17 cellular contexts compared by ENCODE assay signal in genomic region chr4:41095973-41096372, GRCh38.
DNase-seq lines count a peak whose midpoint lies in the region; ATAC-seq and TF ChIP-seq lines count a peak whose summit lies in the region.
"Had no signal": no experiment of that assay in that cellular context is flagged by ENCODE, and none has a peak within 500 bp of the region (broad histone marks: within the 10 kb centered on the region; RNA-seq: fewer than 3 reads in every experiment).

No MANE protein-coding gene starts in this region.

- TF ChIP-seq POLR2A in Raji (IDR thresholded peaks at IDR 0.05; ENCODE audit: insufficient read depth, low read depth, low read length), result 0 out of 2 replicates have a peak, but pooled peaks have one; percentile 12
- TF ChIP-seq POLR2A in tibial nerve (IDR thresholded peaks at IDR 0.05), result no peak

- H3K9me3 ChIP-seq in tibial nerve, result no peaks in the 10 kb centered on the region
- H3K9me3 ChIP-seq: A549, upper lobe of left lung had no signal

- CTCF ChIA-PET in activated CD4-positive, alpha-beta memory T cell treated with anti-CD3 and anti-CD28 coated beads, Interleukin-2, amount 10 ng/mL, durations not matched to agents 7 days and 5 days (lab: Charles Lee), result no interaction called here

- no peak for TF ChIP-seq EP300 in tibial nerve (IDR thresholded peaks at IDR 0.05)

- no peaks in the 10 kb centered on the region for H3K36me3 Mint-ChIP-seq in activated CD4-positive, alpha-beta memory T cell treated with anti-CD3 and anti-CD28 coated beads, Interleukin-2, amount 10 ng/mL, durations not matched to agents 7 days and 5 days (ENCODE audit: low read depth)
- no peaks in the 10 kb centered on the region for H3K36me3 Mint-ChIP-seq in stimulated activated effector memory CD8-positive, alpha-beta T cell treated with anti-CD3 and anti-CD28 coated beads, Interleukin-12 subunit alpha, Interleukin-12 subunit beta, amount 100 ng/mL, for 72 hours

- no peak overlapping the region for H3K4me3 ChIP-seq in tibial nerve
- H3K4me3 ChIP-seq: A549, lung, upper lobe of left lung had no signal

- no peak overlapping the region for H3K27ac Mint-ChIP-seq in activated CD4-positive, alpha-beta memory T cell treated with anti-CD3 and anti-CD28 coated beads, Interleukin-2, amount 10 ng/mL, durations not matched to agents 7 days and 5 days
- H3K27ac Mint-ChIP-seq in stimulated activated effector memory CD8-positive, alpha-beta T cell treated with anti-CD3 and anti-CD28 coated beads, Interleukin-12 subunit alpha, Interleukin-12 subunit beta, amount 100 ng/mL, for 72 hours, result no peak overlapping the region
- H3K27ac Mint-ChIP-seq: activated T-helper 2 cell treated with anti-CD3 and anti-CD28 coated beads, Interferon-gamma antibody, Interleukin-2, Interleukin-4, amounts not matched to agents 10 μg/mL and 5 μg/mL and 100 μg/mL, durations not matched to agents 14 hours and 24 hours and 36 hours had no signal

- H3K27me3 ChIP-seq in tibial nerve, result no peaks in the 10 kb centered on the region
- H3K27me3 ChIP-seq: upper lobe of left lung had no signal

- peaks cover 0 to 34% (median 6%) of the 10 kb centered on the region in 4 donors for H3K4me1 ChIP-seq in tibial nerve
- H3K4me1 ChIP-seq: A549 had no signal

- H3K4me1 Mint-ChIP-seq in activated CD4-positive, alpha-beta memory T cell treated with anti-CD3 and anti-CD28 coated beads, Interleukin-2, amount 10 ng/mL, durations not matched to agents 7 days and 5 days, result no peaks in the 10 kb centered on the region
- H3K4me1 Mint-ChIP-seq in stimulated activated effector memory CD8-positive, alpha-beta T cell treated with anti-CD3 and anti-CD28 coated beads, Interleukin-12 subunit alpha, Interleukin-12 subunit beta, amount 100 ng/mL, for 72 hours, result no peaks in the 10 kb centered on the region

- H3K9me3 Mint-ChIP-seq in activated CD4-positive, alpha-beta memory T cell treated with anti-CD3 and anti-CD28 coated beads, Interleukin-2, amount 10 ng/mL, durations not matched to agents 7 days and 5 days, result no peaks in the 10 kb centered on the region
- no peaks in the 10 kb centered on the region for H3K9me3 Mint-ChIP-seq in stimulated activated effector memory CD8-positive, alpha-beta T cell treated with anti-CD3 and anti-CD28 coated beads, Interleukin-12 subunit alpha, Interleukin-12 subunit beta, amount 100 ng/mL, for 72 hours
- H3K9me3 Mint-ChIP-seq: activated T-helper 2 cell treated with anti-CD3 and anti-CD28 coated beads, Interferon-gamma antibody, Interleukin-2, Interleukin-4, amounts not matched to agents 10 μg/mL and 5 μg/mL and 100 μg/mL, durations not matched to agents 14 hours and 24 hours and 36 hours had no signal

- DNase-seq in AG08395 (ENCODE audit: low spot score) (peak; percentile 18), hepatic stellate cell (ENCODE audit: low spot score) (peak; percentile 14), tibial nerve (ENCODE audit: low spot score in 2 of 2) (no peak), NCI-H446 treated with DMSO at 0.1 percent for 48 hours (lab: John Stamatoyannopoulos, UW) (no peak)
- no peak for DNase-seq in activated CD4-positive, alpha-beta memory T cell treated with anti-CD3 and anti-CD28 coated beads, Interleukin-2, amount 10 ng/mL, durations not matched to agents 7 days and 5 days
- no peak for DNase-seq in stimulated activated effector memory CD8-positive, alpha-beta T cell treated with anti-CD3 and anti-CD28 coated beads, Interleukin-12 subunit alpha, Interleukin-12 subunit beta, amount 100 ng/mL, for 72 hours (ENCODE audit: low spot score in 2 of 2)
- DNase-seq: activated CD4-positive, alpha-beta T cell treated with anti-CD3 and anti-CD28 coated beads, Interleukin-2, amount 50 U/mL, for 1 hour; central memory CD4-positive, alpha-beta T cell; DMS 273 treated with DMSO at 0.1 percent for 48 hours; nucleus accumbens; stimulated activated CD4-positive, alpha-beta T cell treated with anti-CD3 and anti-CD28 coated beads, Interleukin-12 subunit alpha, Interleukin-12 subunit beta, amount 100 ng/mL, for 4 hours; upper lobe of left lung had no signal

- no peak for TF ChIP-seq CTCF in tibial nerve (IDR thresholded peaks at IDR 0.05)

- POLR2A ChIA-PET in activated CD4-positive, alpha-beta memory T cell treated with anti-CD3 and anti-CD28 coated beads, Interleukin-2, amount 10 ng/mL, durations not matched to agents 7 days and 5 days (lab: Charles Lee), result no interaction called here

- H3K4me3 Mint-ChIP-seq in activated CD4-positive, alpha-beta memory T cell treated with anti-CD3 and anti-CD28 coated beads, Interleukin-2, amount 10 ng/mL, durations not matched to agents 7 days and 5 days, result no peak overlapping the region
- no peak overlapping the region for H3K4me3 Mint-ChIP-seq in stimulated activated effector memory CD8-positive, alpha-beta T cell treated with anti-CD3 and anti-CD28 coated beads, Interleukin-12 subunit alpha, Interleukin-12 subunit beta, amount 100 ng/mL, for 72 hours

- ATAC-seq in HG02588 (IDR thresholded peaks at IDR 0.05; ENCODE audit: unreplicated experiment), result peak; percentile 69
- ATAC-seq in stimulated activated effector memory CD8-positive, alpha-beta T cell treated with anti-CD3 and anti-CD28 coated beads, Interleukin-12 subunit alpha, Interleukin-12 subunit beta, amount 100 ng/mL, for 72 hours, result no peak
- ATAC-seq: A549 had no signal

- H3K36me3 ChIP-seq in tibial nerve, result no peaks in the 10 kb centered on the region
- H3K36me3 ChIP-seq: upper lobe of left lung had no signal

- 87 to 92% methylated on average over 4 of the region's 4 CpGs for WGBS in tibial nerve, 2 donors

- H3K27ac ChIP-seq in tibial nerve, result no peak overlapping the region
- H3K27ac ChIP-seq: A549, upper lobe of left lung had no signal

- peaks cover 3% of the 10 kb centered on the region for H3K27me3 Mint-ChIP-seq in activated CD4-positive, alpha-beta memory T cell treated with anti-CD3 and anti-CD28 coated beads, Interleukin-2, amount 10 ng/mL, durations not matched to agents 7 days and 5 days

Comparison
In these comparisons a context has a peak if more than half of its experiments do, and no peak if none do; other contexts are left out.
1. DNase-seq: peak in AG08395 (single experiment) and hepatic stellate cell (single experiment); none in tibial nerve (0 of 2), activated CD4-positive, alpha-beta memory T cell treated with anti-CD3 and anti-CD28 coated beads, Interleukin-2, amount 10 ng/mL, durations not matched to agents 7 days and 5 days (single experiment), stimulated activated effector memory CD8-positive, alpha-beta T cell treated with anti-CD3 and anti-CD28 coated beads, Interleukin-12 subunit alpha, Interleukin-12 subunit beta, amount 100 ng/mL, for 72 hours (0 of 2) and NCI-H446 treated with DMSO at 0.1 percent for 48 hours (single experiment).